8 cellular contexts compared by ENCODE assay signal in the genomic region with DNA sequence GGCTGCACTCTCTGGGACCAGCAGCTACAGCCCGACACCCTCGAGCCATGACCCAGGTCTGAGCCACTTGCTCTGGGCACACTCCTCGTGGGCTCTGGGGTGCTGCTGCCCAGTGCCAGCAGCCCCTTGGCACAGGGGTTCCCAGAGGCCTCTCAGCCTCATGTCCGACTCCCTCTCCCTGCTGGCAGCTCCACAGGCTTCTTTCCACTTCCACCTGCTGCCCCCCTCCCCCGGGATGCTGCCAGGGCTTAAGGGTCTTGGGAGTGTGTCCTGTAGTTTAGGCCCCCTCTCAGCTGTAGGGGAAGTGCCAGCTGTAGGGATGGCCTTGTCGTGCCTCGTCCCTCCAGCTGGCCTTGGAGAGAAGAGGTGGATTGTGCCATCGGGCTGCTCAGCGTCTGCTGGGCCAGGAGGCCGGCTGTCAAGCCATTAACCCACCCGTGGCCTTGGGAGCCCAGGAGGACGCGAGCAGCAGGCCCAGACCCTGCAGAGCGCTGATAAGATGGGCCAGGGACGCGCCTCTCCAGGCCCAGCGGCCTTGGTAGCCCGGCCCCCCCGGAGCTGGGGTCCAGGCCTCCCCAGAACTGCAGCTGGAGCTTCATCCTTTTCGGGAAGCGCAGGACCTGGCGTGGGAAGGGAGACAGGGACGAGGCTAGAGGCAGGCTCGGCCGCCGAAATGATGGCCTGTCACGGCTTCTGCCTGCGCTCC. TPM values are rescaled to one million over a fixed set of nuclear protein-coding genes. Genes with fewer than 3 reads are reported as not detected.
DNase-seq lines count a peak whose midpoint lies in the region; ATAC-seq, FAIRE-seq and TF ChIP-seq lines count a peak whose summit lies in the region.

No MANE protein-coding gene starts in this region.

- peak overlapping the region in 5 of 8 donors; percentile 17 to 91 (median 70) for H3K27ac Mint-ChIP-seq in CD8-positive, alpha-beta memory T cell

- no peaks in the 10 kb centered on the region for H3K9me2 ChIP-seq in SU-DHL-6 (replicated peaks; ENCODE audit: insufficient read depth, low read length)

- H3K79me2 ChIP-seq in SU-DHL-6 (ENCODE audit: insufficient read depth, low read length), result no peaks in the 10 kb centered on the region
- no peaks in the 10 kb centered on the region for H3K79me2 ChIP-seq in fibroblast of lung (ENCODE audit: control insufficient read depth, insufficient read depth, low read length)

- ATAC-seq in pancreas (peak; percentile 4 to 17 (median 9)), GM21786 (IDR thresholded peaks at IDR 0.05; ENCODE audit: unreplicated experiment) (no peak), GM18502 (IDR thresholded peaks at IDR 0.05; ENCODE audit: poor library complexity, unreplicated experiment) (no peak)

- TF ChIP-seq CTCF in SU-DHL-6 (IDR thresholded peaks at IDR 0.05; ENCODE audit: insufficient read depth, low read length, poor library complexity, severe bottlenecking), result no peak
- TF ChIP-seq CTCF in fibroblast of lung (conservative IDR thresholded peaks at IDR 0.05 in 1 of 2, IDR thresholded peaks at IDR 0.05 in 1 of 2; ENCODE audit: low read depth in 1 of 2, low read length in 2 of 2), result no peak
- no peak for TF ChIP-seq CTCF in pancreas (IDR thresholded peaks at IDR 0.05)

- H3K4me1 ChIP-seq in CD8-positive, alpha-beta memory T cell (ENCODE audit: insufficient read depth, low read length), result peaks cover 18% of the 10 kb centered on the region
- H3K4me1 ChIP-seq in fibroblast of lung (ENCODE audit: control insufficient read depth, extremely low read depth, insufficient read depth, low read length) (no peaks in the 10 kb centered on the region), pancreas (no peaks in the 10 kb centered on the region)

- peak overlapping the region; percentile 61 for H3K4me2 ChIP-seq in SU-DHL-6 (ENCODE audit: low read depth, low read length, poor library complexity, severe bottlenecking)
- H3K4me2 ChIP-seq in fibroblast of lung (ENCODE audit: extremely low read depth, insufficient read depth, low read length), result peak overlapping the region; percentile 51

- H3K4me3 ChIP-seq in CD8-positive, alpha-beta memory T cell (ENCODE audit: low read length), result peak overlapping the region; percentile 51
- H3K4me3 ChIP-seq in SU-DHL-6 (ENCODE audit: insufficient read depth, low read length, poor library complexity, severe bottlenecking) (no peak overlapping the region), fibroblast of lung (replicated peaks in 1 of 4; ENCODE audit: control extremely low read depth in 1 of 4, insufficient read depth in 1 of 4, low read depth in 3 of 4, low read length in 4 of 4) (peak overlapping the region; percentile 40 to 59 (median 53)), pancreas (peak overlapping the region; percentile 31 to 52 (median 42))

- POLR2A ChIA-PET in CD8-positive, alpha-beta memory T cell (lab: Charles Lee), result no interaction called here

- H3K36me3 Mint-ChIP-seq in CD8-positive, alpha-beta memory T cell, result peaks cover 0 to 3% (median 0%) of the 10 kb centered on the region in 3 donors

- 0 out of 2 replicates have a peak, but pooled peaks cover 5% of the 10 kb centered on the region for H3F3A ChIP-seq in SU-DHL-6 (ENCODE audit: insufficient read depth)

- peaks cover 0 to 2% of the 10 kb centered on the region in 2 donors for H3K27me3 Mint-ChIP-seq in CD8-positive, alpha-beta memory T cell

- no peaks in the 10 kb centered on the region for H3K36me3 ChIP-seq in CD8-positive, alpha-beta memory T cell (ENCODE audit: insufficient read depth, low read length)
- H3K36me3 ChIP-seq in SU-DHL-6 (ENCODE audit: low read length) (no peaks in the 10 kb centered on the region), fibroblast of lung (ENCODE audit: control insufficient read depth, insufficient read depth, low read length) (no peaks in the 10 kb centered on the region), pancreas (no peaks in the 10 kb centered on the region)

- no peaks in the 10 kb centered on the region for H3K27me3 ChIP-seq in CD8-positive, alpha-beta memory T cell (ENCODE audit: insufficient read depth, low read length, poor library complexity, severe bottlenecking)
- H3K27me3 ChIP-seq in SU-DHL-6 (ENCODE audit: low read length) (no peaks in the 10 kb centered on the region), fibroblast of lung (ENCODE audit: control insufficient read depth, insufficient read depth, low read length) (no peaks in the 10 kb centered on the region), pancreas (peaks cover 0 to 3% (median 0%) of the 10 kb centered on the region in 4 donors)

- no peaks in the 10 kb centered on the region for H3K9me3 ChIP-seq in CD8-positive, alpha-beta memory T cell (ENCODE audit: low read length)
- H3K9me3 ChIP-seq in SU-DHL-6 (ENCODE audit: insufficient read depth, low read length) (no peaks in the 10 kb centered on the region), fibroblast of lung (ENCODE audit: control insufficient read depth, insufficient read depth, low read depth, low read length) (no peaks in the 10 kb centered on the region), pancreas (no peaks in the 10 kb centered on the region)

- H3K9ac ChIP-seq in SU-DHL-6 (ENCODE audit: low read length), result peak overlapping the region; percentile 54
- H3K9ac ChIP-seq in fibroblast of lung (ENCODE audit: insufficient read depth, low read length), result peak overlapping the region; percentile 65

- H2AFZ ChIP-seq in SU-DHL-6 (ENCODE audit: low read depth, low read length, severe bottlenecking), result peak overlapping the region; percentile 95
- peak overlapping the region; percentile 70 for H2AFZ ChIP-seq in fibroblast of lung (ENCODE audit: low read length)

- H3K4me1 Mint-ChIP-seq in CD8-positive, alpha-beta memory T cell, result peaks cover 15 to 40% (median 22%) of the 10 kb centered on the region in 3 donors

- no peak for FAIRE-seq in pancreas (lab: Jason Lieb, UNC)

- no peaks in the 10 kb centered on the region for H3K9me3 Mint-ChIP-seq in CD8-positive, alpha-beta memory T cell

- CTCF ChIA-PET in CD8-positive, alpha-beta memory T cell (lab: Charles Lee), result interaction anchor here (1.0 to 2.8 kb wide), 5 partner anchors 11 to 685 kb away, joined by 3 to 12 read pairs (median 3); a partner anchor contains a TSS

- H4K20me1 ChIP-seq in SU-DHL-6 (ENCODE audit: low read depth, low read length) (no peaks in the 10 kb centered on the region), fibroblast of lung (ENCODE audit: control insufficient read depth, extremely low read depth, insufficient read depth, low read length) (no peaks in the 10 kb centered on the region)

- intact Hi-C loops in pancreas (cut with DNase I), result no loop called here

- H3K27ac ChIP-seq in CD8-positive, alpha-beta memory T cell (ENCODE audit: low read depth, low read length), result no peak overlapping the region
- H3K27ac ChIP-seq in SU-DHL-6 (ENCODE audit: low read depth, low read length), result no peak overlapping the region
- H3K27ac ChIP-seq in fibroblast of lung (ENCODE audit: insufficient read depth, low read length), result peak overlapping the region; percentile 51
- H3K27ac ChIP-seq in pancreas, result peak overlapping the region; percentile 44 to 79 (median 60)

- WGBS in pancreas, 2 donors, result 13 to 40% methylated on average over 27 to 28 of the region's 28 CpGs

- DNase-seq in CD8-positive, alpha-beta memory T cell, result no peak
- DNase-seq in fibroblast of lung (ENCODE audit: low read depth in 2 of 2) (no peak), pancreas (peak in 4 of 6 donors; percentile 20 to 68 (median 48)), GM19240 (ENCODE audit: insufficient read length, low spot score) (no peak)
- DNase-seq in stimulated activated CD4-positive, alpha-beta T cell treated with anti-CD3 and anti-CD28 coated beads, Interleukin-15, amount 100 ng/mL, for 24 hours, result no peak

- H3K4me3 Mint-ChIP-seq in CD8-positive, alpha-beta memory T cell, result peak overlapping the region in 6 of 7 donors; percentile 69 to 81 (median 80)

RNA-seq across cellular contexts. Expression of a gene that starts 1.0 kb away (rescaled TPM):
- 1 to 10 TPM; 1.7 TPM for total RNA-seq in CD8-positive, alpha-beta memory T cell
- 0.69 TPM for polyA plus RNA-seq in CD8-positive, alpha-beta memory T cell
- total RNA-seq in fibroblast of lung (2.3 and 3.0 TPM in 2 replicates), pancreas (1 to 10 TPM; 1.2 to 1.9 (median 1.5) TPM)
- polyA plus RNA-seq in fibroblast of lung (2.2 and 2.6 TPM in 2 replicates), pancreas (1 to 10 TPM in 1 of 2 donors, under 1 TPM in 1; 0.72 to 5.7 TPM)
- polyA plus RNA-seq in fibroblast of lung (2012), result 2.3 and 2.4 TPM in 2 replicates
- polyA minus RNA-seq in fibroblast of lung (ENCODE audit: low replicate concordance), result 2.3 and 5.0 TPM in 2 replicates

RNA-seq across cellular contexts. Expression of a gene that starts 44.1 kb away (rescaled TPM):
- total RNA-seq in CD8-positive, alpha-beta memory T cell, result 1 to 10 TPM; 3.0 to 4.0 TPM
- polyA plus RNA-seq in CD8-positive, alpha-beta memory T cell, result 0.63 TPM
- total RNA-seq in fibroblast of lung, result 3.6 and 4.9 TPM in 2 replicates
- 2.9 and 3.4 TPM in 2 replicates for polyA plus RNA-seq in fibroblast of lung
- 2.2 and 2.7 TPM in 2 replicates for polyA plus RNA-seq in fibroblast of lung (2012)
- polyA minus RNA-seq in fibroblast of lung (ENCODE audit: low replicate concordance), result 1.5 and 4.0 TPM in 2 replicates
- total RNA-seq in pancreas, result 1 to 10 TPM; 1.5 to 5.3 (median 2.9) TPM
- polyA plus RNA-seq in pancreas, result 1 to 10 TPM; 1.6 to 2.4 TPM

RNA-seq across cellular contexts. Expression of a gene that starts 49.2 kb away (rescaled TPM):
- not detected for total RNA-seq in CD8-positive, alpha-beta memory T cell
- polyA plus RNA-seq in CD8-positive, alpha-beta memory T cell, result not detected
- total RNA-seq in fibroblast of lung, result not detected in 2 replicates
- not detected in 2 replicates for polyA plus RNA-seq in fibroblast of lung
- polyA plus RNA-seq in fibroblast of lung (2012), result not detected in 2 replicates
- not detected in 2 replicates for polyA minus RNA-seq in fibroblast of lung (ENCODE audit: low replicate concordance)
- not detected for total RNA-seq in pancreas
- polyA plus RNA-seq in pancreas, result not detected

Comparison
In these comparisons a context has a peak if more than half of its experiments do, and no peak if none do; other contexts are left out.
1. DNase-seq: peak in pancreas (4 of 6); none in CD8-positive, alpha-beta memory T cell (0 of 5), fibroblast of lung (0 of 2), GM19240 (single experiment) and stimulated activated CD4-positive, alpha-beta T cell treated with anti-CD3 and anti-CD28 coated beads, Interleukin-15, amount 100 ng/mL, for 24 hours (single experiment).
2. H3K27ac ChIP-seq: peak in fibroblast of lung (single experiment) and pancreas (4 of 4); none in CD8-positive, alpha-beta memory T cell (single experiment) and SU-DHL-6 (single experiment).
3. ATAC-seq: peak in pancreas (4 of 4); none in GM21786 (single experiment) and GM18502 (single experiment).